In genomic region chr19:39937094-39937493, GRCh38 we compare ENCODE assay signal across 9 cellular contexts. TPM values are rescaled to one million over a fixed set of nuclear protein-coding genes. Genes with fewer than 3 reads are reported as not detected.
A peak's percentile ranks its signal among the peaks of the same experiment; 100 is the strongest.
DNase-seq lines count a peak whose midpoint lies in the region; ATAC-seq and TF ChIP-seq lines count a peak whose summit lies in the region.
"Had no signal": no experiment of that assay in that cellular context is flagged by ENCODE, and none has a peak within 500 bp of the region (broad histone marks: within the 10 kb centered on the region; RNA-seq: fewer than 3 reads in every experiment).

No MANE protein-coding gene starts in this region.

- H3K36me3 ChIP-seq in SU-DHL-6 (ENCODE audit: low read length) = peaks cover 10% of the 10 kb centered on the region
- no peaks in the 10 kb centered on the region for H3K36me3 ChIP-seq in mucosa of stomach (ENCODE audit: control insufficient read depth, insufficient read depth, low read length)
- H3K36me3 ChIP-seq in PC-3 (ENCODE audit: low read depth, low read length) = no peaks in the 10 kb centered on the region

- H3K27me3 ChIP-seq in SU-DHL-6 (ENCODE audit: low read length) = no peaks in the 10 kb centered on the region
- no peaks in the 10 kb centered on the region for H3K27me3 ChIP-seq in mucosa of stomach (ENCODE audit: control insufficient read depth, insufficient read depth, low read length)
- no peaks in the 10 kb centered on the region for H3K27me3 ChIP-seq in PC-3 (ENCODE audit: low read length)

- H3K36me3 Mint-ChIP-seq in activated T-cell treated with anti-CD3 and anti-CD28 coated beads, Interleukin-2, amount 50 U/mL, for 4 hours (ENCODE audit: insufficient read depth) = no peaks in the 10 kb centered on the region

- H3K27ac ChIP-seq in SU-DHL-6 (ENCODE audit: low read depth, low read length) (peak overlapping the region; percentile 55), PC-3 (ENCODE audit: low read length) (no peak overlapping the region)

- H2AFZ ChIP-seq in SU-DHL-6 (ENCODE audit: low read depth, low read length, severe bottlenecking) (no peak overlapping the region), PC-3 (ENCODE audit: low read length) (no peak overlapping the region)

- peaks cover 71% of the 10 kb centered on the region for H3K4me1 Mint-ChIP-seq in activated T-cell treated with anti-CD3 and anti-CD28 coated beads, Interleukin-2, amount 50 U/mL, for 4 hours (ENCODE audit: low read depth)
- H3K4me1 Mint-ChIP-seq in stimulated activated naive CD8-positive, alpha-beta T cell treated with anti-CD3 and anti-CD28 coated beads, Interleukin-15, amount 100 ng/mL, for 72 hours = peaks cover 86% of the 10 kb centered on the region

- DNase-seq in activated T-cell treated with anti-CD3 and anti-CD28 coated beads, Interleukin-2, amount 50 U/mL, for 4 hours = peak; percentile 48
- peak in 1 of 2 donors; percentile 55 for DNase-seq in stimulated activated naive CD8-positive, alpha-beta T cell treated with anti-CD3 and anti-CD28 coated beads, Interleukin-15, amount 100 ng/mL, for 72 hours
- DNase-seq in RPMI8226 (no peak), medulla oblongata (ENCODE audit: extremely low spot score) (no peak), PC-3 (no peak)
- DNase-seq: NCI-H524 treated with DMSO at 0.1 percent for 48 hours had no signal

- peaks cover 22% of the 10 kb centered on the region for H3K9me3 Mint-ChIP-seq in activated T-cell treated with anti-CD3 and anti-CD28 coated beads, Interleukin-2, amount 50 U/mL, for 4 hours
- peaks cover 15 to 22% of the 10 kb centered on the region in 2 donors for H3K9me3 Mint-ChIP-seq in stimulated activated naive CD8-positive, alpha-beta T cell treated with anti-CD3 and anti-CD28 coated beads, Interleukin-15, amount 100 ng/mL, for 72 hours

- CTCF ChIA-PET in PC-3 (lab: Charles Lee) = no interaction called here

- H3K9me2 ChIP-seq in SU-DHL-6 (replicated peaks; ENCODE audit: insufficient read depth, low read length) (no peaks in the 10 kb centered on the region), PC-3 (replicated peaks; ENCODE audit: low read length) (no peaks in the 10 kb centered on the region)

- H3K4me1 ChIP-seq in mucosa of stomach (ENCODE audit: control insufficient read depth, insufficient read depth, low read length) (peaks cover 57% of the 10 kb centered on the region), PC-3 (ENCODE audit: insufficient read depth, low read length) (no peaks in the 10 kb centered on the region; the same call in 1 of the 2 replicates)

- no peak for TF ChIP-seq CTCF in SU-DHL-6 (IDR thresholded peaks at IDR 0.05; ENCODE audit: insufficient read depth, low read length, poor library complexity, severe bottlenecking)
- TF ChIP-seq CTCF in PC-3 (conservative IDR thresholded peaks at IDR 0.05; ENCODE audit: low read depth, low read length) = no peak

- H3K79me2 ChIP-seq in SU-DHL-6 (ENCODE audit: insufficient read depth, low read length) (no peaks in the 10 kb centered on the region), PC-3 (ENCODE audit: low read length) (no peaks in the 10 kb centered on the region)

- H3K9ac ChIP-seq in SU-DHL-6 (ENCODE audit: low read length) (peak overlapping the region; percentile 15; the same call in 1 of the 2 replicates), mucosa of stomach (ENCODE audit: low read length) (peak overlapping the region; percentile 47), PC-3 (ENCODE audit: low read length) (no peak overlapping the region)

- BruUV-seq in PC-3 (replicated peaks; lab: Mats Ljungman, UMichigan) = no TSS peak

- POLR2A ChIA-PET in PC-3 (lab: Charles Lee; ENCODE audit: unreplicated experiment) = no interaction called here

- H3K4me3 Mint-ChIP-seq in activated T-cell treated with anti-CD3 and anti-CD28 coated beads, Interleukin-2, amount 50 U/mL, for 4 hours = peak overlapping the region; percentile 14
- peak overlapping the region; percentile 19 to 56 for H3K4me3 Mint-ChIP-seq in stimulated activated naive CD8-positive, alpha-beta T cell treated with anti-CD3 and anti-CD28 coated beads, Interleukin-15, amount 100 ng/mL, for 72 hours

- H3F3A ChIP-seq in SU-DHL-6 (ENCODE audit: insufficient read depth) = peaks cover 39% of the 10 kb centered on the region
- no peaks in the 10 kb centered on the region for H3F3A ChIP-seq in PC-3 (ENCODE audit: low read length, unreplicated experiment)

- peak overlapping the region; percentile 31 for H3K4me2 ChIP-seq in SU-DHL-6 (ENCODE audit: low read depth, low read length, poor library complexity, severe bottlenecking)
- no peak overlapping the region for H3K4me2 ChIP-seq in PC-3 (ENCODE audit: low read length)

- H3K4me3 ChIP-seq in SU-DHL-6 (ENCODE audit: insufficient read depth, low read length, poor library complexity, severe bottlenecking) (no peak overlapping the region), mucosa of stomach (ENCODE audit: low read length) (no peak overlapping the region), PC-3 (ENCODE audit: low read length) (no peak overlapping the region)

- intact Hi-C loops in PC-3 (cut with micrococcal nuclease) = no loop called here

- H3K9me3 ChIP-seq in SU-DHL-6 (ENCODE audit: insufficient read depth, low read length) (no peaks in the 10 kb centered on the region), mucosa of stomach (ENCODE audit: control insufficient read depth, low read length) (no peaks in the 10 kb centered on the region), PC-3 (ENCODE audit: low read length) (no peaks in the 10 kb centered on the region)

- H3K27me3 Mint-ChIP-seq in activated T-cell treated with anti-CD3 and anti-CD28 coated beads, Interleukin-2, amount 50 U/mL, for 4 hours (ENCODE audit: low read depth) = no peaks in the 10 kb centered on the region
- no peaks in the 10 kb centered on the region for H3K27me3 Mint-ChIP-seq in stimulated activated naive CD8-positive, alpha-beta T cell treated with anti-CD3 and anti-CD28 coated beads, Interleukin-15, amount 100 ng/mL, for 72 hours

- peak overlapping the region in 1 of 2 donors; percentile 92 for H3K27ac Mint-ChIP-seq in stimulated activated naive CD8-positive, alpha-beta T cell treated with anti-CD3 and anti-CD28 coated beads, Interleukin-15, amount 100 ng/mL, for 72 hours

- H4K20me1 ChIP-seq in SU-DHL-6 (ENCODE audit: low read depth, low read length) (no peaks in the 10 kb centered on the region), PC-3 (ENCODE audit: low read length) (no peaks in the 10 kb centered on the region)

- peak; percentile 87 to 88 for ATAC-seq in activated T-cell treated with anti-CD3 and anti-CD28 coated beads, Interleukin-2, amount 50 U/mL, for 4 hours
- ATAC-seq in stimulated activated naive CD8-positive, alpha-beta T cell treated with anti-CD3 and anti-CD28 coated beads, Interleukin-15, amount 100 ng/mL, for 72 hours = peak; percentile 79
- ATAC-seq in GM19328 (IDR thresholded peaks at IDR 0.05; ENCODE audit: unreplicated experiment) (no peak), PC-3 (no peak)

RNA-seq across cellular contexts. Expression of gene FCGBP, which starts 2.7 kb away (rescaled TPM):
- total RNA-seq in activated T-cell treated with anti-CD3 and anti-CD28 coated beads, Interleukin-2, amount 50 U/mL, for 4 hours = 1 to 10 TPM; 1.7 to 3.0 (median 2.5) TPM
- 0.52 and 0.80 TPM in 2 replicates for total RNA-seq in PC-3 (2014; rRNA removed)

RNA-seq across cellular contexts. Expression of gene PSMC4, which starts 33.9 kb away (rescaled TPM):
- total RNA-seq in activated T-cell treated with anti-CD3 and anti-CD28 coated beads, Interleukin-2, amount 50 U/mL, for 4 hours = 100 to 1,000 TPM; 279 to 293 (median 280) TPM
- total RNA-seq in PC-3 (2014; rRNA removed) = 241 and 258 TPM in 2 replicates

RNA-seq across cellular contexts. Expression of gene ZNF546, which starts 59.8 kb away (rescaled TPM):
- 1 to 10 TPM; 2.2 to 2.8 (median 2.6) TPM for total RNA-seq in activated T-cell treated with anti-CD3 and anti-CD28 coated beads, Interleukin-2, amount 50 U/mL, for 4 hours
- 0.69 and 2.5 TPM in 2 replicates for total RNA-seq in PC-3 (2014; rRNA removed)

Comparison
In these comparisons a context has a peak if more than half of its experiments do, and no peak if none do; other contexts are left out.
1. ATAC-seq: peak in activated T-cell treated with anti-CD3 and anti-CD28 coated beads, Interleukin-2, amount 50 U/mL, for 4 hours (2 of 2) and stimulated activated naive CD8-positive, alpha-beta T cell treated with anti-CD3 and anti-CD28 coated beads, Interleukin-15, amount 100 ng/mL, for 72 hours (single experiment); none in GM19328 (single experiment) and PC-3 (single experiment).